Comparison of ENCODE assay signal across 8 cellular contexts in genomic region chr1:111769517-111770146, GRCh38. TPM values are rescaled to one million over a fixed set of nuclear protein-coding genes. Genes with fewer than 3 reads are reported as not detected.
DNase-seq lines count a peak whose midpoint lies in the region; ATAC-seq and TF ChIP-seq lines count a peak whose summit lies in the region.

No MANE protein-coding gene starts in this region.

- H3K4me1 ChIP-seq in colonic mucosa (no peaks in the 10 kb centered on the region), lung (ENCODE audit: control insufficient read depth in 2 of 2, insufficient read depth in 2 of 2, low read length in 2 of 2) (no peaks in the 10 kb centered on the region), stomach (peaks cover 0 to 6% (median 3%) of the 10 kb centered on the region in 4 donors)

- 38 to 45% methylated on average over 6 of the region's 6 CpGs for WGBS in lung, 2 donors
- WGBS in stomach, 5 donors: 26 to 38% (median 31%) methylated on average over 6 of the region's 6 CpGs

- ATAC-seq in lung (ENCODE audit: insufficient read depth, low FRiP score): peak; percentile 58

- DNase-seq in activated T-cell treated with anti-CD3 and anti-CD28 coated beads for 1 hour (ENCODE audit: low read depth): peak; percentile 29
- DNase-seq in activated T-cell treated with anti-CD3 and anti-CD28 coated beads, Interleukin-2, amount 50 U/mL, for 1 hour: no peak
- peak; percentile 65 for DNase-seq in NCI-H1105 treated with DMSO at 0.1 percent for 48 hours (lab: John Stamatoyannopoulos, UW)
- peak; percentile 23 for DNase-seq in T-helper 22 cell (ENCODE audit: low read depth)
- DNase-seq in colonic mucosa: no peak
- no peak for DNase-seq in lung (ENCODE audit: low spot score)
- DNase-seq in stomach: no peak
- no peak for DNase-seq in ecto neural progenitor cell (ENCODE audit: low spot score)

- H3K9ac ChIP-seq in colonic mucosa (ENCODE audit: low read depth in 2 of 2, low read length in 2 of 2): no peak overlapping the region

- peaks cover 4% of the 10 kb centered on the region for H3K36me3 ChIP-seq in colonic mucosa
- H3K36me3 ChIP-seq in lung (ENCODE audit: control insufficient read depth in 2 of 2, insufficient read depth in 2 of 2, low read length in 2 of 2): peaks cover 10 to 24% of the 10 kb centered on the region in 2 donors
- peaks cover 20 to 46% (median 39%) of the 10 kb centered on the region in 4 donors for H3K36me3 ChIP-seq in stomach

- H3K27ac ChIP-seq in colonic mucosa (no peak overlapping the region), lung (ENCODE audit: low read depth in 1 of 2, low read length in 1 of 2) (no peak overlapping the region), stomach (peak overlapping the region in 1 of 5 donors; percentile 19)

- no peak overlapping the region for H3K4me3 ChIP-seq in colonic mucosa
- H3K4me3 ChIP-seq in lung: no peak overlapping the region
- no peak overlapping the region for H3K4me3 ChIP-seq in stomach

- intact Hi-C loops in colonic mucosa (cut with DNase I) (no loop called here), stomach (cut with DNase I; ENCODE audit: low total_unique reads) (loop anchor here (10.0 kb wide), 1 partner anchor 55 kb away; no protein-coding TSS in a partner anchor)

- no peak for TF ChIP-seq EP300 in stomach (IDR thresholded peaks at IDR 0.05)

- TF ChIP-seq POLR2A in stomach (IDR thresholded peaks at IDR 0.05): no peak

- H3K9me3 ChIP-seq in colonic mucosa: no peaks in the 10 kb centered on the region
- H3K9me3 ChIP-seq in lung (ENCODE audit: control insufficient read depth in 2 of 2, insufficient read depth in 1 of 2, low read length in 1 of 2): no peaks in the 10 kb centered on the region
- H3K9me3 ChIP-seq in stomach: no peaks in the 10 kb centered on the region

- TF ChIP-seq CTCF in colonic mucosa (IDR thresholded peaks at IDR 0.05) (peak; percentile 51), lung (IDR thresholded peaks at IDR 0.05; ENCODE audit: control extremely low read depth, extremely low read depth) (peak; percentile 76), stomach (IDR thresholded peaks at IDR 0.05) (peak in 5 of 7 experiments; percentile 64 to 83 (median 74))

- H3K27me3 ChIP-seq in colonic mucosa (no peaks in the 10 kb centered on the region), lung (ENCODE audit: control insufficient read depth, insufficient read depth) (no peaks in the 10 kb centered on the region), stomach (no peaks in the 10 kb centered on the region)

RNA-seq across cellular contexts. Expression of gene DDX20, which starts 13.9 kb away (rescaled TPM):
- total RNA-seq in colonic mucosa (10 to 100 TPM in 1 of 2 donors, 1 to 10 TPM in 1; 9.6 to 11.5 TPM), lung (10 to 100 TPM in 1 of 2 donors, 1 to 10 TPM in 1; 9.6 to 14.4 TPM), stomach (10 to 100 TPM in 4 of 5 donors, under 1 TPM in 1; 0.58 to 55.6 (median 17.2) TPM)
- polyA plus RNA-seq in lung (1 to 10 TPM; 6.0 to 6.3 TPM), stomach (1 to 10 TPM; 3.3 to 4.9 (median 3.7) TPM)

RNA-seq across cellular contexts. Expression of gene INKA2, which starts 30.4 kb away (rescaled TPM):
- 1 to 10 TPM; 2.2 to 4.0 TPM for total RNA-seq in colonic mucosa
- total RNA-seq in lung: 10 to 100 TPM in 1 of 2 donors, 1 to 10 TPM in 1; 3.3 to 12.5 TPM
- polyA plus RNA-seq in lung: 1 to 10 TPM; 2.3 to 5.5 TPM
- 1 to 10 TPM; 1.0 to 4.7 (median 3.2) TPM for total RNA-seq in stomach
- polyA plus RNA-seq in stomach: 1 to 10 TPM; 1.7 to 6.1 (median 2.1) TPM

Comparison
In these comparisons a context has a peak if more than half of its experiments do, and no peak if none do; other contexts are left out.
1. DNase-seq: peak in activated T-cell treated with anti-CD3 and anti-CD28 coated beads for 1 hour (single experiment), NCI-H1105 treated with DMSO at 0.1 percent for 48 hours (single experiment) and T-helper 22 cell (single experiment); none in activated T-cell treated with anti-CD3 and anti-CD28 coated beads, Interleukin-2, amount 50 U/mL, for 1 hour (single experiment), colonic mucosa (single experiment), lung (single experiment), stomach (single experiment) and ecto neural progenitor cell (single experiment).
2. Peak in every context shown above with its lines, with median percentiles within 50 percentile points of each other: CTCF ChIP-seq.